In the genomic region with DNA sequence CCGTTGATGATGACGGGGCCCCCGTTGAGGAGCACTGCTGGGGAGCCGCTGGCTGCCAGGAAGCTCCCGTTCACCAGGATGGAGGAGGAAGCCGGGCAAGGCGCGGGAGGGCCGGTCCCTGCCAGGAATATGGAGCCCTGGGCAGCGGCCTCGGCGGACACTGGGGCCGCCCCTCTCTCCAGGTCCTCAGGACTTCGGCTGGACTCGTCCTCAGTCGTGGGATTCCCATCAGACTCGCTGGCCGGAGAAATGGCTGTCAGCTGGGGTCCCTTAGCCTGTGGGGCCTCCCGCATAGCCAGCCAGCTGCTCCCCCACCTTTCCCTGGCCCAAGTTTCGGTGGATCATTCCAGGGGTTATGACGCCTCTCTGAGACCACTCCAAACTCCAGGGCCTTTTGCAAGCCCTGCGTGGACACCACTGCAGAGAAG, we compare ENCODE assay signal across 8 cellular contexts. TPM values are rescaled to one million over a fixed set of nuclear protein-coding genes. Genes with fewer than 3 reads are reported as not detected.
DNase-seq lines count a peak whose midpoint lies in the region; ATAC-seq and TF ChIP-seq lines count a peak whose summit lies in the region.

No MANE protein-coding gene starts in this region.

- ATAC-seq in GM18861 (IDR thresholded peaks at IDR 0.05; ENCODE audit: unreplicated experiment) (no peak), GM18907 (IDR thresholded peaks at IDR 0.05; ENCODE audit: unreplicated experiment) (no peak), GM21390 (IDR thresholded peaks at IDR 0.05; ENCODE audit: unreplicated experiment) (no peak)

- peaks cover 7% of the 10 kb centered on the region for H3K27me3 ChIP-seq in kidney epithelial cell (ENCODE audit: control insufficient read depth, insufficient read depth, low read length)
- peaks cover 0 to 16% (median 5%) of the 10 kb centered on the region in 5 donors for H3K27me3 ChIP-seq in subcutaneous abdominal adipose tissue (ENCODE audit: control insufficient read depth in 5 of 5, insufficient read depth in 4 of 5, low read length in 5 of 5)

- H3K4me1 ChIP-seq in subcutaneous abdominal adipose tissue (ENCODE audit: control insufficient read depth in 5 of 5, insufficient read depth in 5 of 5, low read length in 5 of 5), result peaks cover 0 to 58% (median 53%) of the 10 kb centered on the region in 5 donors

- peak overlapping the region; percentile 77 for H3K27ac ChIP-seq in subcutaneous abdominal adipose tissue (ENCODE audit: low read depth, low read length)

- no peaks in the 10 kb centered on the region for H3K36me3 ChIP-seq in kidney epithelial cell (ENCODE audit: control insufficient read depth, insufficient read depth, low read length)
- peaks cover 0 to 8% (median 0%) of the 10 kb centered on the region in 5 donors for H3K36me3 ChIP-seq in subcutaneous abdominal adipose tissue (ENCODE audit: control insufficient read depth in 5 of 5, insufficient read depth in 5 of 5, low read length in 5 of 5)

- H3K4me3 ChIP-seq in cardiac fibroblast (replicated peaks in 1 of 2; ENCODE audit: low read depth in 2 of 2, low read length in 2 of 2), result peak overlapping the region; percentile 69 to 79
- H3K4me3 ChIP-seq in kidney epithelial cell (ENCODE audit: low read depth, low read length), result peak overlapping the region; percentile 81
- H3K4me3 ChIP-seq in subcutaneous abdominal adipose tissue (ENCODE audit: low read depth in 1 of 5, low read length in 5 of 5), result peak overlapping the region; percentile 67 to 93 (median 87)

- peak; percentile 47 for DNase-seq in HK-2 (ENCODE audit: unreplicated experiment)
- no peak for DNase-seq in cardiac fibroblast (ENCODE audit: low read depth in 2 of 2)
- DNase-seq in kidney epithelial cell (ENCODE audit: low read depth), result no peak
- no peak for DNase-seq in activated CD4-positive, alpha-beta T cell treated with anti-CD3 and anti-CD28 coated beads, Interleukin-2, amount 50 U/mL, for 48 hours

- no peak for TF ChIP-seq CTCF in cardiac fibroblast (IDR thresholded peaks at IDR 0.05; ENCODE audit: low read depth, low read length)
- TF ChIP-seq CTCF in kidney epithelial cell (IDR thresholded peaks at IDR 0.05; ENCODE audit: insufficient read depth, low read length, poor library complexity, severe bottlenecking), result no peak

- H3K9ac ChIP-seq in subcutaneous abdominal adipose tissue (ENCODE audit: low read length in 5 of 5), result peak overlapping the region in 4 of 5 donors; percentile 35 to 79 (median 71)

- H3K9me3 ChIP-seq in subcutaneous abdominal adipose tissue (ENCODE audit: control insufficient read depth in 5 of 5, low read length in 5 of 5), result no peaks in the 10 kb centered on the region

RNA-seq across cellular contexts. Expression of a gene that starts 2.1 kb away (rescaled TPM):
- 11.7 and 16.9 TPM in 2 replicates for total RNA-seq in kidney epithelial cell

RNA-seq across cellular contexts. Expression of a gene that starts 15.4 kb away (rescaled TPM):
- 17.7 and 17.8 TPM in 2 replicates for total RNA-seq in kidney epithelial cell

RNA-seq across cellular contexts. Expression of a gene that starts 25.7 kb away (rescaled TPM):
- 29.9 and 35.8 TPM in 2 replicates for total RNA-seq in kidney epithelial cell

RNA-seq across cellular contexts. Expression of a gene that starts 33.7 kb away (rescaled TPM):
- total RNA-seq in kidney epithelial cell, result not detected in 2 replicates

RNA-seq across cellular contexts. Expression of a gene that starts 36.2 kb away (rescaled TPM):
- 13.0 and 15.8 TPM in 2 replicates for total RNA-seq in kidney epithelial cell
